In genomic region chr14:74664717-74665116, GRCh38 we compare ENCODE assay signal across 25 cellular contexts.
"Had no signal": no experiment of that assay in that cellular context is flagged by ENCODE, and none has a peak within 500 bp of the region (broad histone marks: within the 10 kb centered on the region; RNA-seq: fewer than 3 reads in every experiment).

No MANE protein-coding gene starts in this region.

- H3K27ac ChIP-seq: SJSA1 had no signal

- H3K27me3 ChIP-seq: breast epithelium, SJSA1 had no signal

- ATAC-seq: activated CD4-positive, CD25-positive, alpha-beta regulatory T cell treated with anti-CD3 and anti-CD28 coated beads, Interleukin-2, amount 50 U/mL, for 24 hours; activated CD8-positive, alpha-beta T cell treated with anti-CD3 and anti-CD28 coated beads, Interleukin-2, amount 10 ng/mL, durations not matched to agents 7 days and 5 days; K562; PC-3; SK-N-SH treated with all-trans-retinoic acid at 6 μM for 48 hours had no signal

- H3K4me1 ChIP-seq: breast epithelium had no signal

- H3K4me3 Mint-ChIP-seq: activated CD8-positive, alpha-beta T cell treated with anti-CD3 and anti-CD28 coated beads, Interleukin-2, amount 10 ng/mL, durations not matched to agents 7 days and 5 days had no signal

- H3K4me3 ChIP-seq: breast epithelium, K562, SJSA1 had no signal

- DNase-seq: activated CD4-positive, alpha-beta T cell treated with anti-CD3 and anti-CD28 coated beads for 48 hours; activated CD4-positive, alpha-beta T cell treated with anti-CD3 and anti-CD28 coated beads, Interleukin-2, amount 50 U/mL, for 4 hours; activated CD8-positive, alpha-beta memory T cell treated with anti-CD3 and anti-CD28 coated beads, Interleukin-2, amount 50 U/mL, for 48 hours; activated CD8-positive, alpha-beta T cell treated with anti-CD3 and anti-CD28 coated beads, Interleukin-2, amount 10 ng/mL, durations not matched to agents 7 days and 5 days; activated effector memory CD4-positive, alpha-beta T cell treated with anti-CD3 and anti-CD28 coated beads, Interleukin-2, amount 50 U/mL, for 16 hours; activated naive CD4-positive, alpha-beta T cell treated with Interleukin-2 at 50 U/mL for 16 hours; activated T-cell treated with anti-CD3 and anti-CD28 coated beads, Interleukin-2, amount 50 U/mL, for 1 hour; anterior cingulate cortex; Karpas-422; MM.1S; NCI-H1105; NCI-H1436; NCI-H187; NCI-H2081; NCI-H446; NCI-H524; PC-3; SHP77; SW 1271 had no signal

- H3K27ac Mint-ChIP-seq: activated CD8-positive, alpha-beta T cell treated with anti-CD3 and anti-CD28 coated beads, Interleukin-2, amount 10 ng/mL, durations not matched to agents 7 days and 5 days had no signal

- H3K9me3 Mint-ChIP-seq: activated naive CD4-positive, alpha-beta T cell treated with anti-CD3 and anti-CD28 coated beads, Interleukin-2, amount 50 U/mL, for 72 hours had no signal

- H3K36me3 ChIP-seq: breast epithelium had no signal

- H3K9me3 ChIP-seq: breast epithelium, SJSA1 had no signal
